10 cellular contexts compared by ENCODE assay signal in genomic region chr11:13970986-13971385, GRCh38. TPM values are rescaled to one million over a fixed set of nuclear protein-coding genes. Genes with fewer than 3 reads are reported as not detected.
DNase-seq lines count a peak whose midpoint lies in the region; ATAC-seq, FAIRE-seq and TF ChIP-seq lines count a peak whose summit lies in the region.
"Had no signal": no experiment of that assay in that cellular context is flagged by ENCODE, and none has a peak within 500 bp of the region (broad histone marks: within the 10 kb centered on the region; RNA-seq: fewer than 3 reads in every experiment).

No MANE protein-coding gene starts in this region.

- no peak for ATAC-seq in natural killer cell treated with Interleukin-12 subunit alpha and Interleukin-12 subunit beta and Interleukin-15 and Interleukin-18, amount 100 ng/mL, for 72 hours
- no peak for ATAC-seq in HG03571 (IDR thresholded peaks at IDR 0.05; ENCODE audit: unreplicated experiment)

- H3K4me3 ChIP-seq in MG63: no peak overlapping the region
- H3K4me3 ChIP-seq in bronchial epithelial cell (ENCODE audit: low read depth, low read length): no peak overlapping the region
- no peak overlapping the region for H3K4me3 ChIP-seq in parathyroid adenoma (ENCODE audit: low read depth, low read length)
- H3K4me3 ChIP-seq: BLaER1 had no signal

- no peaks in the 10 kb centered on the region for H3K36me3 Mint-ChIP-seq in natural killer cell treated with Interleukin-12 subunit alpha and Interleukin-12 subunit beta and Interleukin-15 and Interleukin-18, amount 100 ng/mL, for 72 hours
- H3K36me3 Mint-ChIP-seq: IgD-negative memory B cell had no signal

- TF ChIP-seq CTCF in bronchial epithelial cell (IDR thresholded peaks at IDR 0.05; ENCODE audit: insufficient read depth, low read length, severe bottlenecking): peak; percentile 89
- TF ChIP-seq CTCF in parathyroid adenoma (IDR thresholded peaks at IDR 0.05): peak; percentile 13

- no peaks in the 10 kb centered on the region for H3K9me3 ChIP-seq in MG63
- no peaks in the 10 kb centered on the region for H3K9me3 ChIP-seq in parathyroid adenoma (ENCODE audit: control insufficient read depth, low read length)
- H3K9me3 ChIP-seq: BLaER1 had no signal

- H3K27me3 ChIP-seq in MG63: peaks cover 7% of the 10 kb centered on the region
- H3K27me3 ChIP-seq in bronchial epithelial cell (ENCODE audit: control insufficient read depth, insufficient read depth, low read length): peaks cover 12% of the 10 kb centered on the region
- H3K27me3 ChIP-seq in parathyroid adenoma (ENCODE audit: control insufficient read depth, insufficient read depth, low read length): no peaks in the 10 kb centered on the region
- H3K27me3 ChIP-seq: BLaER1 had no signal

- H3K36me3 ChIP-seq in MG63 (no peaks in the 10 kb centered on the region), bronchial epithelial cell (ENCODE audit: control insufficient read depth, insufficient read depth, low read length) (no peaks in the 10 kb centered on the region), parathyroid adenoma (ENCODE audit: control insufficient read depth, insufficient read depth, low read length) (no peaks in the 10 kb centered on the region)
- H3K36me3 ChIP-seq: BLaER1 had no signal

- H3K27ac ChIP-seq in parathyroid adenoma: no peak overlapping the region
- H3K27ac ChIP-seq: BLaER1 had no signal

- no peaks in the 10 kb centered on the region for H3K4me1 ChIP-seq in parathyroid adenoma
- H3K4me1 ChIP-seq: BLaER1 had no signal

- H3K27me3 Mint-ChIP-seq in natural killer cell treated with Interleukin-12 subunit alpha and Interleukin-12 subunit beta and Interleukin-15 and Interleukin-18, amount 100 ng/mL, for 72 hours: peaks cover 30 to 54% of the 10 kb centered on the region in 2 donors

- H3K9me3 Mint-ChIP-seq in natural killer cell treated with Interleukin-12 subunit alpha and Interleukin-12 subunit beta and Interleukin-15 and Interleukin-18, amount 100 ng/mL, for 72 hours: no peaks in the 10 kb centered on the region

- H3K4me3 Mint-ChIP-seq in natural killer cell treated with Interleukin-12 subunit alpha and Interleukin-12 subunit beta and Interleukin-15 and Interleukin-18, amount 100 ng/mL, for 72 hours: no peak overlapping the region
- H3K4me3 Mint-ChIP-seq: IgD-negative memory B cell had no signal

- no peak for FAIRE-seq in bronchial epithelial cell (lab: Jason Lieb, UNC)

- DNase-seq in NCI-H2171 treated with DMSO at 0.1 percent for 48 hours (lab: John Stamatoyannopoulos, UW) (peak; percentile 3), NCI-H2171 (lab: John Stamatoyannopoulos, UW) (no peak), MG63 (peak; percentile 15), bronchial epithelial cell (ENCODE audit: low read depth) (peak; percentile 37), NCI-H226 (no peak)
- no peak for DNase-seq in natural killer cell treated with Interleukin-12 subunit alpha and Interleukin-12 subunit beta and Interleukin-15 and Interleukin-18, amount 100 ng/mL, for 72 hours (ENCODE audit: low spot score)

- H3K4me2 ChIP-seq in parathyroid adenoma (ENCODE audit: low read length): no peak overlapping the region
- H3K4me2 ChIP-seq: BLaER1 had no signal

- no peak overlapping the region for H2AFZ ChIP-seq in parathyroid adenoma

- no peaks in the 10 kb centered on the region for H3K4me1 Mint-ChIP-seq in natural killer cell treated with Interleukin-12 subunit alpha and Interleukin-12 subunit beta and Interleukin-15 and Interleukin-18, amount 100 ng/mL, for 72 hours (ENCODE audit: low read depth in 2 of 2)

- H3K9ac ChIP-seq in parathyroid adenoma: no peak overlapping the region
- H3K9ac ChIP-seq: BLaER1 had no signal

- H3K27ac Mint-ChIP-seq in natural killer cell treated with Interleukin-12 subunit alpha and Interleukin-12 subunit beta and Interleukin-15 and Interleukin-18, amount 100 ng/mL, for 72 hours: no peak overlapping the region
- H3K27ac Mint-ChIP-seq: IgD-negative memory B cell had no signal

- H3K79me2 ChIP-seq in parathyroid adenoma: no peaks in the 10 kb centered on the region

RNA-seq across cellular contexts. Expression of gene SPON1, which starts 8.5 kb away (rescaled TPM):
- total RNA-seq in MG63 (2014; rRNA removed; shearing (Covaris generic); ENCODE audit: low replicate concordance): not detected in 2 replicates
- total RNA-seq in bronchial epithelial cell: 0.26 TPM in 1 of 2 replicates, not detected in the other
- total RNA-seq in natural killer cell treated with Interleukin-12 subunit alpha and Interleukin-12 subunit beta and Interleukin-15 and Interleukin-18, amount 100 ng/mL, for 72 hours: under 1 TPM in 1 of 2 donors, not detected in 1; 0.10 TPM

Comparison
In these comparisons a context has a peak if more than half of its experiments do, and no peak if none do; other contexts are left out.
1. DNase-seq: peak in NCI-H2171 treated with DMSO at 0.1 percent for 48 hours (single experiment), MG63 (single experiment) and bronchial epithelial cell (single experiment); none in NCI-H2171 (single experiment), NCI-H226 (single experiment) and natural killer cell treated with Interleukin-12 subunit alpha and Interleukin-12 subunit beta and Interleukin-15 and Interleukin-18, amount 100 ng/mL, for 72 hours (single experiment).